In the genomic region with DNA sequence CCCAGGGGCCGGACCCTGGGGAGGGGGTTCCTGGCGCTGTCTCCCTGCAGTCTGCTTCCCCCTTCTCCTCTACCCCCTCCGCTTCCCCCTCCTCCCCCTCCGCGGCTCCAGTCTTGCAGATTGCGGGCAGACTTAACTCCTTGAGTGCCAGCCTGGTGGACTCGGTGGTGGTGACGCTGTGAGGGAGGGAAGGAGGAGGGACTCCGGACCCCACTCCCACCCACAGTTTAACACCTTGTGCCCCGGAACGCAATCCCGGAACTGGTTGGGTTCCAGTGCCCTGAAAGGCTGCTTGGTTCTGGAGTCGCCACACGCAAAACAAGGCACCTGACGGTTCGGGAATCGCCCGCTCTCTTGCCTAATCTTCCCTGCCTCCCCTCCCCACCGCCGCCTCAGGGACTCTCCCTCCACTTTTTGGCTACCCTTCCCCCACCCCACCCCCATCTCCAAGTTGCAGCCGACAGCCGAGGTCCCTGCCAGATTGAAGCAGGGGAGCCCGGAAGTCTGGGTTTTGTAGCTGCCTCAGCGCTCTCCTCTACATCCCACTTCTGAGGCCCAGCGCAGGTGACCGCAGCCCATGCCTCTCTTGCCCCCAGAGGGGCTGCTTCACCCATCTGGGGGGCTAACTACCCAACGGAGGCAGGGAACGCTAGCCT, we compare ENCODE assay signal across 1 cellular context.
TF ChIP-seq lines count a peak whose summit lies in the region.

No MANE protein-coding gene starts in this region.

TF ChIP-seq in HCT116, 20 proteins besides CTCF, POLR2A, EP300 and RAD21:
- TF ChIP-seq EGR1 (IDR thresholded peaks at IDR 0.05; ENCODE audit: low read depth) = no peak
- TF ChIP-seq YY1 (IDR thresholded peaks at IDR 0.05; ENCODE audit: extremely low read depth, insufficient replicate concordance, low read depth, low read length) = peak; percentile 14
- no peak for TF ChIP-seq EZH2phosphoT487 (IDR thresholded peaks at IDR 0.05; ENCODE audit: borderline replicate concordance)
- no peak; the same call in 1 of the 2 replicates for TF ChIP-seq POLR2AphosphoS5 (IDR thresholded peaks at IDR 0.05; ENCODE audit: low read depth, low read length)
- TF ChIP-seq TCF7L2 (IDR thresholded peaks at IDR 0.05; ENCODE audit: borderline replicate concordance, extremely low read depth, insufficient read depth, insufficient read length) = peak; percentile 61
- TF ChIP-seq CBX3 (IDR thresholded peaks at IDR 0.05; ENCODE audit: low read depth) = no peak
